ENCODE assay signal across 21 cellular contexts in the genomic region with DNA sequence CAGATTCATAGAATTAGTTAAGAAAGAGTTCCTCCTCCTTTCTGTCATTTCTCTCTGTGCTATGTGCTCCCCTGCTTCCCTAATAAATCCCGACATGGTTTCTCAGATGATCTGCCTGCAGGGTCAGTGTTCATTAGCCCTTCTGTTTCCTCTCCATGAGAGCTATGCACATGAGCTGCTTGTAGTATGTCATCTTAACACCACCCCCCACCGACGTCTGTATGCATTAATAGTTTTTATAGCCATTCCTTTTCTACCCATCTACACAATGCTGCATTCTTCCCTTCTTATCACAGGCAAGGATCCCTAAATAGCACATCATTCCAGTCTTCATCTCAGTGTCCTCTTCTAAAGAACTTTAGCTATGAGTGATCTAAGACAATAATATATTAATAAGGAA.
DNase-seq lines count a peak whose midpoint lies in the region; ATAC-seq lines count a peak whose summit lies in the region.
"Had no signal": no experiment of that assay in that cellular context is flagged by ENCODE, and none has a peak within 500 bp of the region (broad histone marks: within the 10 kb centered on the region; RNA-seq: fewer than 3 reads in every experiment).

No MANE protein-coding gene starts in this region.

- no peaks in the 10 kb centered on the region for H3K36me3 ChIP-seq in SK-N-MC (ENCODE audit: insufficient read depth, low read length)
- H3K36me3 ChIP-seq: BLaER1 treated with 17β-estradiol and CSF1 and Interleukin-3, amounts not matched to agents 10 nM and 100 nM had no signal

- no peak overlapping the region for H3K9ac ChIP-seq in SK-N-MC (ENCODE audit: insufficient read length)
- H3K9ac ChIP-seq: BLaER1 treated with 17β-estradiol and CSF1 and Interleukin-3, amounts not matched to agents 10 nM and 100 nM had no signal

- H3K27ac ChIP-seq in SK-N-MC: no peak overlapping the region; the same call in 1 of the 2 replicates
- H3K27ac ChIP-seq: BLaER1 treated with 17β-estradiol and CSF1 and Interleukin-3, amounts not matched to agents 10 nM and 100 nM; C4-2B had no signal

- DNase-seq in NCI-H69 (lab: John Stamatoyannopoulos, UW) (peak; percentile 18), SK-N-MC (ENCODE audit: low read depth, low spot score) (no peak), foreskin melanocyte (peak; percentile 86), NCI-H146 treated with DMSO at 0.1 percent for 48 hours (lab: John Stamatoyannopoulos, UW; ENCODE audit: unreplicated experiment) (no peak), HuH-7 (ENCODE audit: low spot score) (no peak)
- DNase-seq: 8988T; AML-193; Caco-2; Calu3; CD4-positive, alpha-beta T cell; CD8-positive, alpha-beta T cell; DMS153; DMS53; DMS79; DND-41; EL; GDM1 had no signal

- no peak for ATAC-seq in GM18517 (IDR thresholded peaks at IDR 0.05; ENCODE audit: unreplicated experiment)
- ATAC-seq: CD8-positive, alpha-beta T cell; GM12878 had no signal

- H3K4me3 ChIP-seq in SK-N-MC: peak overlapping the region; percentile 5; the same call in 1 of the 2 replicates
- H3K4me3 ChIP-seq: BLaER1 treated with 17β-estradiol and CSF1 and Interleukin-3, amounts not matched to agents 10 nM and 100 nM; GM12878 had no signal

- H3K9me3 ChIP-seq in SK-N-MC (ENCODE audit: low read depth, low read length): no peaks in the 10 kb centered on the region
- H3K9me3 ChIP-seq: Caco-2 had no signal

Comparison
In these comparisons a context has a peak if more than half of its experiments do, and no peak if none do; other contexts are left out.
1. DNase-seq: peak in NCI-H69 (single experiment) and foreskin melanocyte (single experiment); none in SK-N-MC (single experiment), NCI-H146 treated with DMSO at 0.1 percent for 48 hours (single experiment) and HuH-7 (single experiment).